1 cellular context compared by ENCODE assay signal in genomic region chr1:115609021-115609420, GRCh38.
TF ChIP-seq lines count a peak whose summit lies in the region.

No MANE protein-coding gene starts in this region.

TF ChIP-seq in H1, 55 proteins besides CTCF, POLR2A, EP300 and RAD21 (continued from another document):
- TF ChIP-seq HDAC6 (IDR thresholded peaks at IDR 0.05; ENCODE audit: low read depth, low read length): no peak
- no peak for TF ChIP-seq RBBP5 (IDR thresholded peaks at IDR 0.05; ENCODE audit: borderline replicate concordance, low read depth, low read length)
- TF ChIP-seq SIRT6 (IDR thresholded peaks at IDR 0.05; ENCODE audit: low read length): no peak
- no peak for TF ChIP-seq SRF (IDR thresholded peaks at IDR 0.05; ENCODE audit: low read depth, low read length)
- TF ChIP-seq RNF2 (IDR thresholded peaks at IDR 0.05; ENCODE audit: borderline replicate concordance, low read depth, low read length, missing control alignments, poor library complexity, severe bottlenecking): no peak
- no peak for TF ChIP-seq CHD1 (IDR thresholded peaks at IDR 0.05; ENCODE audit: low read depth, low read length)
- TF ChIP-seq SP4 (IDR thresholded peaks at IDR 0.05; ENCODE audit: low read length): no peak
- no peak for TF ChIP-seq CHD2 (IDR thresholded peaks at IDR 0.05; ENCODE audit: low read length)
- TF ChIP-seq POLR2AphosphoS5 (IDR thresholded peaks at IDR 0.05; ENCODE audit: low read depth, low read length): no peak
- TF ChIP-seq CHD7 (IDR thresholded peaks at IDR 0.05; ENCODE audit: insufficient replicate concordance, low read length): no peak
- TF ChIP-seq CEBPB (IDR thresholded peaks at IDR 0.05; ENCODE audit: low read depth, low read length): no peak
- TF ChIP-seq FOSL1 (IDR thresholded peaks at IDR 0.05; ENCODE audit: insufficient read depth, low read depth, low read length): no peak
- TF ChIP-seq BACH1 (IDR thresholded peaks at IDR 0.05; ENCODE audit: low read length): no peak
- no peak for TF ChIP-seq EZH2 (IDR thresholded peaks at IDR 0.05; ENCODE audit: low read depth, low read length, severe bottlenecking)
- no peak for TF ChIP-seq CTBP2 (IDR thresholded peaks at IDR 0.05; ENCODE audit: borderline replicate concordance, insufficient read depth, insufficient read length, low read length)
- TF ChIP-seq E2F6 (IDR thresholded peaks at IDR 0.05): no peak
- no peak for TF ChIP-seq NRF1 (IDR thresholded peaks at IDR 0.05; ENCODE audit: low read depth, low read length)
- no peak for TF ChIP-seq CBX8 (IDR thresholded peaks at IDR 0.05; ENCODE audit: borderline replicate concordance, low read depth, low read length)
TF ChIP-seq in H1: peak in this region for 0.
